Comparison of ENCODE assay signal across 8 cellular contexts in genomic region chr15:70762469-70763119, GRCh38. TPM values are rescaled to one million over a fixed set of nuclear protein-coding genes. Genes with fewer than 3 reads are reported as not detected.
A peak's percentile ranks its signal among the peaks of the same experiment; 100 is the strongest.
DNase-seq lines count a peak whose midpoint lies in the region; ATAC-seq and TF ChIP-seq lines count a peak whose summit lies in the region.

No MANE protein-coding gene starts in this region.

- in situ Hi-C loops in astrocyte of the cerebellum (cut with HindIII; ENCODE audit: low sequenced_read_pairs), result no loop called here

- no peaks in the 10 kb centered on the region for H3K9me3 Mint-ChIP-seq in immature natural killer cell

- no peaks in the 10 kb centered on the region for H3K36me3 ChIP-seq in BJ (ENCODE audit: control insufficient read depth, insufficient read depth, low read length)

- peak; percentile 24 for ATAC-seq in GM21528 (IDR thresholded peaks at IDR 0.05; ENCODE audit: low FRiP score, unreplicated experiment)

- H3K27me3 Mint-ChIP-seq in immature natural killer cell (ENCODE audit: low read depth in 3 of 3), result peaks cover 17 to 37% (median 19%) of the 10 kb centered on the region in 3 donors

- H3K36me3 Mint-ChIP-seq in immature natural killer cell, result no peaks in the 10 kb centered on the region

- CTCF ChIA-PET in BJ (lab: Yijun Ruan, JAX), result no interaction called here

- DNase-seq in BJ (ENCODE audit: low read depth), result no peak
- peak; percentile 1 for DNase-seq in NCI-H774 (lab: John Stamatoyannopoulos, UW)
- DNase-seq in astrocyte of the cerebellum (ENCODE audit: low read depth), result no peak
- DNase-seq in immature natural killer cell, result peak in 1 of 3 donors; percentile 10
- DNase-seq in stimulated activated CD4-positive, alpha-beta T cell treated with anti-CD3 and anti-CD28 coated beads, Interleukin-4, amount 100 ng/mL, for 1 hour, result peak; percentile 3
- DNase-seq in AML-193 (lab: John Stamatoyannopoulos, UW), result no peak
- no peak for DNase-seq in foreskin melanocyte

- H3K4me3 ChIP-seq in BJ (ENCODE audit: low read depth, low read length) (peak overlapping the region; percentile 81), astrocyte of the cerebellum (ENCODE audit: low read depth, low read length) (peak overlapping the region; percentile 95)

- H3K4me3 Mint-ChIP-seq in immature natural killer cell, result peak overlapping the region; percentile 75 to 94 (median 86)

- TF ChIP-seq CTCF in BJ (IDR thresholded peaks at IDR 0.05; ENCODE audit: insufficient read depth, low read depth, low read length) (no peak), astrocyte of the cerebellum (IDR thresholded peaks at IDR 0.05; ENCODE audit: low read depth, low read length, missing control alignments) (no peak)

- H3K27ac Mint-ChIP-seq in immature natural killer cell, result no peak overlapping the region

- POLR2A ChIA-PET in BJ (lab: Charles Lee), result no interaction called here

- peaks cover 11 to 22% of the 10 kb centered on the region in 2 donors for H3K4me1 Mint-ChIP-seq in immature natural killer cell

- no peaks in the 10 kb centered on the region for H3K27me3 ChIP-seq in BJ (ENCODE audit: control insufficient read depth, insufficient read depth, low read length)

RNA-seq across cellular contexts. Expression of gene UACA, which starts 0.8 kb away (rescaled TPM):
- polyA plus RNA-seq in BJ (2011; rRNA removed), result 143 and 162 TPM in 2 replicates
- 315 and 474 TPM in 2 replicates for polyA minus RNA-seq in BJ (2011; rRNA and poly(A)+ RNA removed)
- under 1 TPM in 1 of 3 donors, not detected in 2; 0.63 TPM for polyA plus RNA-seq in immature natural killer cell

Comparison
In these comparisons a context has a peak if more than half of its experiments do, and no peak if none do; other contexts are left out.
1. DNase-seq: peak in NCI-H774 (single experiment) and stimulated activated CD4-positive, alpha-beta T cell treated with anti-CD3 and anti-CD28 coated beads, Interleukin-4, amount 100 ng/mL, for 1 hour (single experiment); none in BJ (single experiment), astrocyte of the cerebellum (single experiment), AML-193 (0 of 2) and foreskin melanocyte (single experiment).
2. RNA of gene UACA, which starts 0.8 kb away (polyA plus RNA-seq): 143 to 162 TPM in BJ; 0.63 TPM in immature natural killer cell; every median in the first group is over 10 times any median in the second.